In genomic region chr9:97900738-97901565, GRCh38 we compare ENCODE assay signal across 9 cellular contexts. TPM values are rescaled to one million over a fixed set of nuclear protein-coding genes. Genes with fewer than 3 reads are reported as not detected.
DNase-seq lines count a peak whose midpoint lies in the region; ATAC-seq and TF ChIP-seq lines count a peak whose summit lies in the region.
"Had no signal": no experiment of that assay in that cellular context is flagged by ENCODE, and none has a peak within 500 bp of the region (broad histone marks: within the 10 kb centered on the region; RNA-seq: fewer than 3 reads in every experiment).

No MANE protein-coding gene starts in this region.

- CTCF ChIA-PET in PC-3 (lab: Charles Lee) = interaction anchor here (0.6 kb wide), 2 partner anchors 84 to 432 kb away, joined by 3 read pairs; no protein-coding TSS in a partner anchor

- H3K9me3 Mint-ChIP-seq in endothelial cell (ENCODE audit: unreplicated experiment) (no peaks in the 10 kb centered on the region), nephron (no peaks in the 10 kb centered on the region)

- DNase-seq in NCI-H1092 treated with DMSO at 0.1 percent for 48 hours (lab: John Stamatoyannopoulos, UW) (peak; percentile 5), NCI-H1092 (lab: John Stamatoyannopoulos, UW) (no peak), HK-2 (ENCODE audit: unreplicated experiment) (peak; percentile 35), PC-3 (peak; percentile 59), endothelial cell (ENCODE audit: low spot score) (peak; percentile 23), NCI-H774 (lab: John Stamatoyannopoulos, UW) (no peak), UCSD-AML1 (lab: John Stamatoyannopoulos, UW; ENCODE audit: unreplicated experiment) (no peak)

- H3K4me1 Mint-ChIP-seq in endothelial cell (ENCODE audit: unreplicated experiment) = peaks cover 2% of the 10 kb centered on the region
- H3K4me1 Mint-ChIP-seq in nephron = no peaks in the 10 kb centered on the region

- BruUV-seq in PC-3 (replicated peaks; lab: Mats Ljungman, UMichigan) = no TSS peak

- H3K36me3 Mint-ChIP-seq in endothelial cell (ENCODE audit: low read depth, unreplicated experiment) = no peaks in the 10 kb centered on the region
- H3K36me3 Mint-ChIP-seq in nephron (ENCODE audit: low read depth) = peaks cover 13% of the 10 kb centered on the region

- H3K36me3 ChIP-seq in PC-3 (ENCODE audit: low read depth, low read length) = no peaks in the 10 kb centered on the region

- H3K27me3 Mint-ChIP-seq in endothelial cell (ENCODE audit: unreplicated experiment) = peaks cover 4% of the 10 kb centered on the region
- H3K27me3 Mint-ChIP-seq in nephron (ENCODE audit: low read depth) = no peaks in the 10 kb centered on the region

- no peaks in the 10 kb centered on the region for H3K9me2 ChIP-seq in PC-3 (replicated peaks; ENCODE audit: low read length)

- no peaks in the 10 kb centered on the region for H3K9me3 ChIP-seq in PC-3 (ENCODE audit: low read length)
- H3K9me3 ChIP-seq: BLaER1 treated with 17β-estradiol and CSF1 and Interleukin-3, amounts not matched to agents 10 nM and 100 nM had no signal

- H3K4me1 ChIP-seq in PC-3 (ENCODE audit: insufficient read depth, low read length) = peaks cover 7% of the 10 kb centered on the region

- H2AFZ ChIP-seq in PC-3 (ENCODE audit: low read length) = no peak overlapping the region

- no peaks in the 10 kb centered on the region for H3K27me3 ChIP-seq in PC-3 (ENCODE audit: low read length)
- H3K27me3 ChIP-seq: BLaER1 treated with 17β-estradiol and CSF1 and Interleukin-3, amounts not matched to agents 10 nM and 100 nM had no signal

- H4K20me1 ChIP-seq in PC-3 (ENCODE audit: low read length) = no peaks in the 10 kb centered on the region

- ATAC-seq in PC-3 = peak; percentile 37

- H3K9ac ChIP-seq in PC-3 (ENCODE audit: low read length) = no peak overlapping the region
- H3K9ac ChIP-seq: BLaER1 treated with 17β-estradiol and CSF1 and Interleukin-3, amounts not matched to agents 10 nM and 100 nM had no signal

- no peaks in the 10 kb centered on the region for H3K79me2 ChIP-seq in PC-3 (ENCODE audit: low read length)

- H3K27ac ChIP-seq in PC-3 (ENCODE audit: low read length) = no peak overlapping the region
- H3K27ac ChIP-seq: BLaER1 treated with 17β-estradiol and CSF1 and Interleukin-3, amounts not matched to agents 10 nM and 100 nM had no signal

- H3K4me2 ChIP-seq in PC-3 (ENCODE audit: low read length) = no peak overlapping the region
- H3K4me2 ChIP-seq: BLaER1 treated with 17β-estradiol and CSF1 and Interleukin-3, amounts not matched to agents 10 nM and 100 nM had no signal

- intact Hi-C loops in PC-3 (cut with micrococcal nuclease) = loop anchor here (1.0 to 2.0 kb wide), 2 partner anchors 150 to 191 kb away; no protein-coding TSS in a partner anchor

- H3K27ac Mint-ChIP-seq in endothelial cell (ENCODE audit: unreplicated experiment) (no peak overlapping the region), nephron (no peak overlapping the region)

- POLR2A ChIA-PET in PC-3 (lab: Charles Lee; ENCODE audit: unreplicated experiment) = interaction anchor here (0.6 kb wide), 1 partner anchor 9 kb away, joined by 6 read pairs; no protein-coding TSS in a partner anchor

- H3K4me3 ChIP-seq in PC-3 (ENCODE audit: low read length) = no peak overlapping the region
- H3K4me3 ChIP-seq: BLaER1 treated with 17β-estradiol and CSF1 and Interleukin-3, amounts not matched to agents 10 nM and 100 nM had no signal

- TF ChIP-seq CTCF in PC-3 (conservative IDR thresholded peaks at IDR 0.05; ENCODE audit: low read depth, low read length) = peak; percentile 81
- peak; percentile 70 for TF ChIP-seq CTCF in endothelial cell (IDR thresholded peaks at IDR 0.05; ENCODE audit: unreplicated experiment)
- peak; percentile 60 to 72 (median 70) for TF ChIP-seq CTCF in nephron (IDR thresholded peaks at IDR 0.05; ENCODE audit: unreplicated experiment in 3 of 3)

- no peaks in the 10 kb centered on the region for H3F3A ChIP-seq in PC-3 (ENCODE audit: low read length, unreplicated experiment)

- H3K4me3 Mint-ChIP-seq in endothelial cell (ENCODE audit: unreplicated experiment) (no peak overlapping the region), nephron (no peak overlapping the region)

RNA-seq across cellular contexts. Expression of gene TRMO, which starts 21.3 kb away (rescaled TPM):
- total RNA-seq in PC-3 (2014; rRNA removed) (7.5 and 14.3 TPM in 2 replicates), endothelial cell (ENCODE audit: unreplicated experiment) (6.8 TPM)

RNA-seq across cellular contexts. Expression of gene HEMGN, which starts 37.0 kb away (rescaled TPM):
- total RNA-seq in PC-3 (2014; rRNA removed) (not detected in 2 replicates), endothelial cell (ENCODE audit: unreplicated experiment) (0.44 TPM)

RNA-seq across cellular contexts. Expression of gene FOXE1, which starts 47.9 kb away (rescaled TPM):
- total RNA-seq in PC-3 (2014; rRNA removed) = not detected in 2 replicates
- total RNA-seq in endothelial cell (ENCODE audit: unreplicated experiment) = not detected

Comparison
In these comparisons a context has a peak if more than half of its experiments do, and no peak if none do; other contexts are left out.
1. DNase-seq: peak in NCI-H1092 treated with DMSO at 0.1 percent for 48 hours (single experiment), HK-2 (single experiment), PC-3 (single experiment) and endothelial cell (single experiment); none in NCI-H1092 (single experiment), NCI-H774 (single experiment) and UCSD-AML1 (single experiment).
2. Peak in every context shown above with its lines, with median percentiles within 50 percentile points of each other: CTCF ChIP-seq.